Comparison of ENCODE assay signal across 8 cellular contexts in genomic region chr7:77327067-77327931, GRCh38.
A peak's percentile ranks its signal among the peaks of the same experiment; 100 is the strongest.
DNase-seq lines count a peak whose midpoint lies in the region; TF ChIP-seq lines count a peak whose summit lies in the region.

No MANE protein-coding gene starts in this region.

- H2AFZ ChIP-seq in Karpas-422 (ENCODE audit: low read length), result 0 out of 2 replicates have a peak overlapping the region, but pooled peaks have one; percentile 78

- H3K27ac ChIP-seq in Karpas-422 (ENCODE audit: low read length) (no peak overlapping the region), ascending aorta (peak overlapping the region; percentile 76 to 88), liver (ENCODE audit: low read depth in 1 of 2, low read length in 2 of 2) (no peak overlapping the region), colonic mucosa (no peak overlapping the region)

- WGBS in liver, result 59% methylated on average over 12 of the region's 12 CpGs

- H4K20me1 ChIP-seq in Karpas-422 (ENCODE audit: insufficient read depth, low read depth, low read length), result no peaks in the 10 kb centered on the region

- no peaks in the 10 kb centered on the region for H3K36me3 ChIP-seq in Karpas-422 (ENCODE audit: insufficient read depth, low read length)
- H3K36me3 ChIP-seq in ascending aorta, result no peaks in the 10 kb centered on the region
- H3K36me3 ChIP-seq in liver (ENCODE audit: control insufficient read depth in 4 of 4, insufficient read depth in 3 of 4, low read depth in 1 of 4, low read length in 3 of 4), result peaks cover 0 to 13% (median 7%) of the 10 kb centered on the region in 4 donors
- no peaks in the 10 kb centered on the region for H3K36me3 ChIP-seq in colonic mucosa

- no peak overlapping the region for H3K4me2 ChIP-seq in Karpas-422 (ENCODE audit: low read depth, low read length, poor library complexity, severe bottlenecking)

- H3K9ac ChIP-seq in Karpas-422 (ENCODE audit: low read length) (no peak overlapping the region; the same call in 1 of the 2 replicates), liver (ENCODE audit: low read depth in 1 of 2, low read length in 2 of 2) (no peak overlapping the region), colonic mucosa (ENCODE audit: low read depth in 2 of 2, low read length in 2 of 2) (peak overlapping the region in 1 of 2 donors; percentile 15)

- H3K4me1 ChIP-seq in Karpas-422 (ENCODE audit: low read length) (peaks cover 52% of the 10 kb centered on the region), ascending aorta (peaks cover 26 to 57% of the 10 kb centered on the region in 2 donors), liver (ENCODE audit: control insufficient read depth in 4 of 4, insufficient read depth in 4 of 4, low read length in 3 of 4) (peaks cover 0 to 3% (median 2%) of the 10 kb centered on the region in 4 donors), colonic mucosa (no peaks in the 10 kb centered on the region)

- no peaks in the 10 kb centered on the region for H3K9me2 ChIP-seq in Karpas-422 (replicated peaks; ENCODE audit: insufficient read depth, low read length)

- H3K27me3 ChIP-seq in Karpas-422 (ENCODE audit: low read length), result no peaks in the 10 kb centered on the region
- no peaks in the 10 kb centered on the region for H3K27me3 ChIP-seq in ascending aorta
- no peaks in the 10 kb centered on the region for H3K27me3 ChIP-seq in liver (ENCODE audit: control insufficient read depth in 4 of 4, insufficient read depth in 4 of 4, low read length in 3 of 4)
- H3K27me3 ChIP-seq in colonic mucosa, result no peaks in the 10 kb centered on the region

- no peak for TF ChIP-seq RAD21 in liver (IDR thresholded peaks at IDR 0.05)

- DNase-seq in AG08395 (ENCODE audit: low spot score) (peak; percentile 62), Karpas-422 (no peak), ascending aorta (ENCODE audit: low spot score in 2 of 2) (peak; percentile 43 to 79), NCI-H446 (lab: John Stamatoyannopoulos, UW) (no peak), activated gamma-delta T cell (lab: John Stamatoyannopoulos, UW) (no peak), colonic mucosa (no peak), NCI-H1930 (lab: John Stamatoyannopoulos, UW) (no peak)

- TF ChIP-seq CTCF in ascending aorta (IDR thresholded peaks at IDR 0.05), result no peak
- no peak for TF ChIP-seq CTCF in liver (IDR thresholded peaks at IDR 0.05; ENCODE audit: low read depth, low read length, missing input control)
- no peak for TF ChIP-seq CTCF in colonic mucosa (IDR thresholded peaks at IDR 0.05)

- H3K9me3 ChIP-seq in Karpas-422 (ENCODE audit: low read length) (no peaks in the 10 kb centered on the region), ascending aorta (no peaks in the 10 kb centered on the region), liver (ENCODE audit: control insufficient read depth in 4 of 4, low read length in 3 of 4) (no peaks in the 10 kb centered on the region), colonic mucosa (no peaks in the 10 kb centered on the region)

- no peaks in the 10 kb centered on the region for H3K79me2 ChIP-seq in Karpas-422 (ENCODE audit: low read length)

- intact Hi-C loops in ascending aorta (cut with DNase I), result loop anchor here (2.0 to 5.0 kb wide), 3 partner anchors 14 to 145 kb away; no protein-coding TSS in a partner anchor
- intact Hi-C loops in colonic mucosa (cut with DNase I), result no loop called here

- no peak overlapping the region for H3K4me3 ChIP-seq in Karpas-422 (ENCODE audit: low read length)
- H3K4me3 ChIP-seq in ascending aorta, result no peak overlapping the region
- H3K4me3 ChIP-seq in liver (ENCODE audit: low read depth in 1 of 3, low read length in 3 of 3), result no peak overlapping the region
- no peak overlapping the region for H3K4me3 ChIP-seq in colonic mucosa

TF ChIP-seq in liver, 16 proteins besides CTCF, POLR2A, EP300 and RAD21:
- TF ChIP-seq YY1 (IDR thresholded peaks at IDR 0.05) (no peak), SP1 (IDR thresholded peaks at IDR 0.05) (peak; percentile 6)

Comparison
In these comparisons a context has a peak if more than half of its experiments do, and no peak if none do; other contexts are left out.
1. DNase-seq: peak in AG08395 (single experiment) and ascending aorta (2 of 2); none in Karpas-422 (single experiment), NCI-H446 (0 of 2), activated gamma-delta T cell (single experiment), colonic mucosa (single experiment) and NCI-H1930 (0 of 2).
2. H3K27ac ChIP-seq: peak in ascending aorta (2 of 2); none in Karpas-422 (single experiment), liver (0 of 2) and colonic mucosa (single experiment).